In the genomic region with DNA sequence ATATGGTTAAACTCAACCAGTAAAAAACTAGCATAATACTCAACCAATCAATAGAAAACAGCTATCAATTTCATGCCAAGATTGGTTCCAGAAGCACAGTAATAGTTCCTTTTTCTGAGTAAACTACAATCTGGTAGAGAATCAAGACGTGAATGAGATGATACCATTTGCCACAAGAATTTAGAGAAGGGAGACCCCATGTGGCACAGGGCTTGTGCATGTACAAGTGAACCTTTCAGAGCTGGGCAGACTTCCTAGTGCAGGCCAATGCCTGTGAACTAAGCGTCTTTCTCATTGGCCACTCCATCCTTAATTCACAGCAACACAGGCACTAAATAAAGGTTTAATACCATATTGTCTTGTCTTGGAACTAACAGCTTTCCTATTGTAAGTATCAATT, we compare ENCODE assay signal across 14 cellular contexts.
A peak's percentile ranks its signal among the peaks of the same experiment; 100 is the strongest.
DNase-seq lines count a peak whose midpoint lies in the region; ATAC-seq and TF ChIP-seq lines count a peak whose summit lies in the region.
"Had no signal": no experiment of that assay in that cellular context is flagged by ENCODE, and none has a peak within 500 bp of the region (broad histone marks: within the 10 kb centered on the region; RNA-seq: fewer than 3 reads in every experiment).

No MANE protein-coding gene starts in this region.

- no peak overlapping the region for H3K4ac ChIP-seq in H9 (ENCODE audit: low read depth, low read length)

- no peaks in the 10 kb centered on the region for H3K79me2 ChIP-seq in H9 (ENCODE audit: insufficient read depth, low read length)
- no peaks in the 10 kb centered on the region for H3K79me2 ChIP-seq in PC-3 (ENCODE audit: low read length)

- no peak overlapping the region for H3K18ac ChIP-seq in H9 (ENCODE audit: insufficient read length, low read depth, low read length)

- H3K4me1 Mint-ChIP-seq in H9, result peaks cover 15 to 16% of the 10 kb centered on the region in 2 experiments
- H3K4me1 Mint-ChIP-seq in activated naive CD8-positive, alpha-beta T cell treated with anti-CD3 and anti-CD28 coated beads for 36 hours, result no peaks in the 10 kb centered on the region

- no peak overlapping the region for H2BK12ac ChIP-seq in H9 (ENCODE audit: insufficient read length, low read depth, low read length)

- no peak overlapping the region for H3K4me3 Mint-ChIP-seq in H9
- H3K4me3 Mint-ChIP-seq in activated naive CD8-positive, alpha-beta T cell treated with anti-CD3 and anti-CD28 coated beads for 36 hours, result no peak overlapping the region

- no peak overlapping the region for H3T11ph ChIP-seq in H9 (ENCODE audit: low read length)

- H3K14ac ChIP-seq in H9 (ENCODE audit: insufficient read depth, low read length), result no peak overlapping the region

- BruUV-seq in PC-3 (replicated peaks; lab: Mats Ljungman, UMichigan), result no TSS peak

- H3K36me3 ChIP-seq in PC-3 (ENCODE audit: low read depth, low read length), result no peaks in the 10 kb centered on the region
- H3K36me3 ChIP-seq: ascending aorta had no signal

- no peak overlapping the region for H2BK15ac ChIP-seq in H9 (ENCODE audit: low read depth, low read length)

- H2BK120ac ChIP-seq in H9 (ENCODE audit: low read depth, low read length, poor library complexity, severe bottlenecking), result no peak overlapping the region

- no peak overlapping the region for H4K91ac ChIP-seq in H9 (ENCODE audit: insufficient read length, low read depth, low read length)

- H3K4me2 ChIP-seq in H9 (ENCODE audit: insufficient read depth, insufficient read length, low read length), result no peak overlapping the region
- H3K4me2 ChIP-seq in PC-3 (ENCODE audit: low read length), result no peak overlapping the region

- H3K79me1 ChIP-seq in H9 (ENCODE audit: insufficient read depth, low read depth, low read length, poor library complexity, severe bottlenecking), result no peaks in the 10 kb centered on the region

- H2AK5ac ChIP-seq in H9 (ENCODE audit: insufficient read length, low read length), result no peak overlapping the region

- H4K20me1 ChIP-seq in H9 (ENCODE audit: control insufficient read depth, insufficient read depth, insufficient read length) (no peaks in the 10 kb centered on the region), PC-3 (ENCODE audit: low read length) (no peaks in the 10 kb centered on the region)

- H2AFZ ChIP-seq in H9 (ENCODE audit: low read length), result no peak overlapping the region
- H2AFZ ChIP-seq in PC-3 (ENCODE audit: low read length), result no peak overlapping the region

- no peak overlapping the region for H3K56ac ChIP-seq in H9 (ENCODE audit: insufficient read length, low read depth, low read length)

- TF ChIP-seq CTCF in C4-2B (conservative IDR thresholded peaks at IDR 0.05) (peak; percentile 23), H9 (conservative IDR thresholded peaks at IDR 0.05) (peak; percentile 23; the same call in 2 of the 3 replicates), PC-3 (conservative IDR thresholded peaks at IDR 0.05; ENCODE audit: low read depth, low read length) (no peak)

- H3K9ac ChIP-seq in H9 (ENCODE audit: extremely low read depth, insufficient read length, low read length) (no peak overlapping the region), PC-3 (ENCODE audit: low read length) (no peak overlapping the region)

- H3K36me3 Mint-ChIP-seq in H9 (ENCODE audit: insufficient read depth in 1 of 3, low read depth in 3 of 3), result no peaks in the 10 kb centered on the region
- no peaks in the 10 kb centered on the region for H3K36me3 Mint-ChIP-seq in activated naive CD8-positive, alpha-beta T cell treated with anti-CD3 and anti-CD28 coated beads for 36 hours

- H3K4me1 ChIP-seq in H9 (ENCODE audit: insufficient read depth, low read length) (no peaks in the 10 kb centered on the region; the same call in 1 of the 2 replicates), PC-3 (ENCODE audit: insufficient read depth, low read length) (peaks cover 7% of the 10 kb centered on the region)
- H3K4me1 ChIP-seq: ascending aorta had no signal

- no peaks in the 10 kb centered on the region for H3F3A ChIP-seq in PC-3 (ENCODE audit: low read length, unreplicated experiment)

- intact Hi-C loops in PC-3 (cut with micrococcal nuclease), result no loop called here

- H3K27me3 ChIP-seq in H9 (ENCODE audit: insufficient read depth, low read length) (no peaks in the 10 kb centered on the region), PC-3 (ENCODE audit: low read length) (no peaks in the 10 kb centered on the region)
- H3K27me3 ChIP-seq: ascending aorta had no signal

- no peak overlapping the region for H3K4me3 ChIP-seq in PC-3 (ENCODE audit: low read length)
- H3K4me3 ChIP-seq: ascending aorta had no signal

- H2BK20ac ChIP-seq in H9 (ENCODE audit: low read depth, low read length, poor library complexity, severe bottlenecking), result no peak overlapping the region

- H3K23me2 ChIP-seq in H9 (ENCODE audit: insufficient read length, low read depth, low read length, poor library complexity, severe bottlenecking), result no peaks in the 10 kb centered on the region

- H2BK5ac ChIP-seq in H9 (ENCODE audit: insufficient read length, low read length), result no peak overlapping the region

- no CpG with 5 or more reads among the region's 2 CpGs for WGBS in H9 (ENCODE audit: extremely low coverage, insufficient read length, low lambda C conversion rate)

- no peak overlapping the region for H4K8ac ChIP-seq in H9 (replicated peaks; ENCODE audit: insufficient read length, low read depth, low read length)

- no peak overlapping the region for H4K5ac ChIP-seq in H9 (ENCODE audit: insufficient read length, low read depth, low read length)

- no peaks in the 10 kb centered on the region for H3K27me3 Mint-ChIP-seq in H9 (ENCODE audit: low read depth)
- H3K27me3 Mint-ChIP-seq in activated naive CD8-positive, alpha-beta T cell treated with anti-CD3 and anti-CD28 coated beads for 36 hours, result no peaks in the 10 kb centered on the region

- no peak for DNase-seq in H9
- peak; percentile 6 for DNase-seq in PC-3
- peak; percentile 3 for DNase-seq in dermis blood vessel endothelial cell
- no peak for DNase-seq in activated naive CD8-positive, alpha-beta T cell treated with anti-CD3 and anti-CD28 coated beads for 36 hours
- no peak for DNase-seq in GM19238 (ENCODE audit: insufficient read length, low spot score)
- DNase-seq in G401 (ENCODE audit: low spot score), result no peak
- DNase-seq: activated CD4-positive, CD25-positive, alpha-beta regulatory T cell treated with anti-CD3 and anti-CD28 coated beads, Interleukin-2, amount 50 U/mL, for 72 hours; cortex of kidney; glutamatergic neuron; kidney; NCI-H2107; SW 1271 had no signal

- in situ Hi-C loops in G401 (cut with HindIII; ENCODE audit: low sequenced_read_pairs), result no loop called here

- no peak overlapping the region for H3K27ac ChIP-seq in C4-2B
- no peak overlapping the region for H3K27ac ChIP-seq in H9 (ENCODE audit: insufficient read length, low read depth, low read length)
- no peak overlapping the region for H3K27ac ChIP-seq in PC-3 (ENCODE audit: low read length)
- H3K27ac ChIP-seq: ascending aorta had no signal

- POLR2A ChIA-PET in PC-3 (lab: Charles Lee; ENCODE audit: unreplicated experiment), result no interaction called here

- no peaks in the 10 kb centered on the region for H3K9me2 ChIP-seq in PC-3 (replicated peaks; ENCODE audit: low read length)

- no peak for ATAC-seq in PC-3

- no peak overlapping the region for H3K27ac Mint-ChIP-seq in H9
- H3K27ac Mint-ChIP-seq in activated naive CD8-positive, alpha-beta T cell treated with anti-CD3 and anti-CD28 coated beads for 36 hours, result no peak overlapping the region

- CTCF ChIA-PET in PC-3 (lab: Charles Lee), result interaction anchor here (0.8 kb wide), 1 partner anchor 985 kb away, joined by 3 read pairs; no protein-coding TSS in a partner anchor

- no peaks in the 10 kb centered on the region for H3K9me3 ChIP-seq in H9 (ENCODE audit: control insufficient read depth, low read depth, low read length)
- H3K9me3 ChIP-seq in PC-3 (ENCODE audit: low read length), result no peaks in the 10 kb centered on the region
- H3K9me3 ChIP-seq: ascending aorta had no signal

- no peaks in the 10 kb centered on the region for H3K9me3 Mint-ChIP-seq in H9
- H3K9me3 Mint-ChIP-seq in activated naive CD8-positive, alpha-beta T cell treated with anti-CD3 and anti-CD28 coated beads for 36 hours, result no peaks in the 10 kb centered on the region

- H3K23ac ChIP-seq in H9 (ENCODE audit: insufficient read length, low read depth, low read length), result no peak overlapping the region

Comparison
In these comparisons a context has a peak if more than half of its experiments do, and no peak if none do; other contexts are left out.
1. DNase-seq: peak in PC-3 (single experiment) and dermis blood vessel endothelial cell (single experiment); none in H9 (single experiment), activated naive CD8-positive, alpha-beta T cell treated with anti-CD3 and anti-CD28 coated beads for 36 hours (single experiment), GM19238 (single experiment) and G401 (single experiment).